1 cellular context compared by ENCODE assay signal in genomic region chr11:12188548-12189317, GRCh38.
TF ChIP-seq lines count a peak whose summit lies in the region.

No MANE protein-coding gene starts in this region.

TF ChIP-seq in HCT116, 20 proteins besides CTCF, POLR2A, EP300 and RAD21:
- no peak for TF ChIP-seq ZBTB33 (IDR thresholded peaks at IDR 0.05; ENCODE audit: extremely low read depth, insufficient replicate concordance, low read length)
- TF ChIP-seq ZFX (IDR thresholded peaks at IDR 0.05), result no peak
- TF ChIP-seq JUND (IDR thresholded peaks at IDR 0.05), result no peak
- no peak for TF ChIP-seq ZNF274 (IDR thresholded peaks at IDR 0.05; ENCODE audit: low read depth, low read length)
- no peak for TF ChIP-seq MAX (IDR thresholded peaks at IDR 0.05)
- TF ChIP-seq YY1 (IDR thresholded peaks at IDR 0.05; ENCODE audit: extremely low read depth, insufficient replicate concordance, low read depth, low read length), result no peak
- TF ChIP-seq EGR1 (IDR thresholded peaks at IDR 0.05; ENCODE audit: low read depth), result no peak
- TF ChIP-seq TCF7L2 (IDR thresholded peaks at IDR 0.05; ENCODE audit: borderline replicate concordance, extremely low read depth, insufficient read depth, insufficient read length), result no peak
- no peak for TF ChIP-seq EZH2 (IDR thresholded peaks at IDR 0.05)
- no peak for TF ChIP-seq ELF1 (IDR thresholded peaks at IDR 0.05; ENCODE audit: borderline replicate concordance, low read depth)
- TF ChIP-seq ATF3 (IDR thresholded peaks at IDR 0.05), result no peak
- TF ChIP-seq CEBPB (IDR thresholded peaks at IDR 0.05; ENCODE audit: low read depth), result no peak
- no peak for TF ChIP-seq FOSL1 (IDR thresholded peaks at IDR 0.05; ENCODE audit: low read depth)
- no peak for TF ChIP-seq SRF (IDR thresholded peaks at IDR 0.05; ENCODE audit: low read depth)
- TF ChIP-seq POLR2AphosphoS5 (IDR thresholded peaks at IDR 0.05; ENCODE audit: low read depth, low read length), result no peak
- TF ChIP-seq REST (IDR thresholded peaks at IDR 0.05; ENCODE audit: low read depth), result no peak
TF ChIP-seq in HCT116: peak in this region for 0.
